Comparison of ENCODE assay signal across 8 cellular contexts in genomic region chr5:35617435-35618296, GRCh38. TPM values are rescaled to one million over a fixed set of nuclear protein-coding genes. Genes with fewer than 3 reads are reported as not detected.
DNase-seq lines count a peak whose midpoint lies in the region; ATAC-seq and TF ChIP-seq lines count a peak whose summit lies in the region.

A gene with protein sequence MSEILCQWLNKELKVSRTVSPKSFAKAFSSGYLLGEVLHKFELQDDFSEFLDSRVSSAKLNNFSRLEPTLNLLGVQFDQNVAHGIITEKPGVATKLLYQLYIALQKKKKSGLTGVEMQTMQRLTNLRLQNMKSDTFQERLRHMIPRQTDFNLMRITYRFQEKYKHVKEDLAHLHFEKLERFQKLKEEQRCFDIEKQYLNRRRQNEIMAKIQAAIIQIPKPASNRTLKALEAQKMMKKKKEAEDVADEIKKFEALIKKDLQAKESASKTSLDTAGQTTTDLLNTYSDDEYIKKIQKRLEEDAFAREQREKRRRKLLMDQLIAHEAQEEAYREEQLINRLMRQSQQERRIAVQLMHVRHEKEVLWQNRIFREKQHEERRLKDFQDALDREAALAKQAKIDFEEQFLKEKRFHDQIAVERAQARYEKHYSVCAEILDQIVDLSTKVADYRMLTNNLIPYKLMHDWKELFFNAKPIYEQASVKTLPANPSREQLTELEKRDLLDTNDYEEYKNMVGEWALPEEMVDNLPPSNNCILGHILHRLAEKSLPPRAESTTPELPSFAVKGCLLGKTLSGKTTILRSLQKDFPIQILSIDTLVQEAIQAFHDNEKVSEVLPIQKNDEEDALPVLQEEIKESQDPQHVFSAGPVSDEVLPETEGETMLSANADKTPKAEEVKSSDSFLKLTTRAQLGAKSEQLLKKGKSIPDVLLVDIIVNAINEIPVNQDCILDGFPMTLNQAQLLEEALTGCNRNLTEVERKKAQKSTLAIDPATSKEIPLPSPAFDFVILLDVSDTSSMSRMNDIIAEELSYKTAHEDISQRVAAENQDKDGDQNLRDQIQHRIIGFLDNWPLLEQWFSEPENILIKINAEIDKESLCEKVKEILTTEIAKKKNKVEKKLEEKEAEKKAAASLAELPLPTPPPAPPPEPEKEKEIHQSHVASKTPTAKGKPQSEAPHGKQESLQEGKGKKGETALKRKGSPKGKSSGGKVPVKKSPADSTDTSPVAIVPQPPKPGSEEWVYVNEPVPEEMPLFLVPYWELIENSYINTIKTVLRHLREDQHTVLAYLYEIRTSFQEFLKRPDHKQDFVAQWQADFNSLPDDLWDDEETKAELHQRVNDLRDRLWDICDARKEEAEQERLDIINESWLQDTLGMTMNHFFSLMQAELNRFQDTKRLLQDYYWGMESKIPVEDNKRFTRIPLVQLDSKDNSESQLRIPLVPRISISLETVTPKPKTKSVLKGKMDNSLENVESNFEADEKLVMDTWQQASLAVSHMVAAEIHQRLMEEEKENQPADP (N-terminal part only) (plus strand): TSS chr5:35617863. CDS start chr5:35617998, 135 bp downstream.

- H3K27me3 Mint-ChIP-seq in activated CD4-positive, alpha-beta T cell treated with anti-CD3 and anti-CD28 coated beads, Interleukin-2, amount 10 ng/mL, durations not matched to agents 24 days and 14 days, result no peaks in the 10 kb centered on the region
- no peaks in the 10 kb centered on the region for H3K27me3 Mint-ChIP-seq in dendritic cell treated with granulocyte-macrophage colony-stimulating factor and Interleukin-4, amounts not matched to agents 40 ng/mL and 50 ng/mL, for 4 days

- TF ChIP-seq CTCF in GM12865 (IDR thresholded peaks at IDR 0.05; ENCODE audit: insufficient read depth, low read depth, low read length, missing control alignments), result peak; percentile 39

- H3K36me3 Mint-ChIP-seq in activated CD4-positive, alpha-beta T cell treated with anti-CD3 and anti-CD28 coated beads, Interleukin-2, amount 10 ng/mL, durations not matched to agents 24 days and 14 days (ENCODE audit: low read depth), result peaks cover 8% of the 10 kb centered on the region
- H3K36me3 Mint-ChIP-seq in dendritic cell treated with granulocyte-macrophage colony-stimulating factor and Interleukin-4, amounts not matched to agents 40 ng/mL and 50 ng/mL, for 4 days (ENCODE audit: low read depth), result peaks cover 6% of the 10 kb centered on the region

- H3K4me3 ChIP-seq in GM12865 (ENCODE audit: low read depth, low read length), result peak within 1 kb of the TSS; percentile 45

- H3K9me3 Mint-ChIP-seq in activated CD4-positive, alpha-beta T cell treated with anti-CD3 and anti-CD28 coated beads, Interleukin-2, amount 10 ng/mL, durations not matched to agents 24 days and 14 days, result peaks cover 18% of the 10 kb centered on the region
- H3K9me3 Mint-ChIP-seq in dendritic cell treated with granulocyte-macrophage colony-stimulating factor and Interleukin-4, amounts not matched to agents 40 ng/mL and 50 ng/mL, for 4 days, result peaks cover 29% of the 10 kb centered on the region

- DNase-seq in GM12865 (ENCODE audit: low read depth) (peak; percentile 65), NCI-H2196 (lab: John Stamatoyannopoulos, UW; ENCODE audit: unreplicated experiment) (peak; percentile 55), left kidney (ENCODE audit: low read depth, low spot score) (peak; percentile 97)
- peak; percentile 93 for DNase-seq in activated CD4-positive, alpha-beta T cell treated with anti-CD3 and anti-CD28 coated beads, Interleukin-2, amount 10 ng/mL, durations not matched to agents 24 days and 14 days
- DNase-seq in stimulated activated CD4-positive, alpha-beta T cell treated with anti-CD3 and anti-CD28 coated beads, Interleukin-1b, Interleukin-23, amount 100 ng/mL, for 4 hours (ENCODE audit: low read depth in 2 of 2), result peak; percentile 59 to 64

- H3K4me3 Mint-ChIP-seq in activated CD4-positive, alpha-beta T cell treated with anti-CD3 and anti-CD28 coated beads, Interleukin-2, amount 10 ng/mL, durations not matched to agents 24 days and 14 days, result peak within 1 kb of the TSS; percentile 87
- peak within 1 kb of the TSS; percentile 89 for H3K4me3 Mint-ChIP-seq in dendritic cell treated with granulocyte-macrophage colony-stimulating factor and Interleukin-4, amounts not matched to agents 40 ng/mL and 50 ng/mL, for 4 days

- H3K4me1 Mint-ChIP-seq in activated CD4-positive, alpha-beta T cell treated with anti-CD3 and anti-CD28 coated beads, Interleukin-2, amount 10 ng/mL, durations not matched to agents 24 days and 14 days, result peaks cover 23% of the 10 kb centered on the region
- peaks cover 29% of the 10 kb centered on the region for H3K4me1 Mint-ChIP-seq in dendritic cell treated with granulocyte-macrophage colony-stimulating factor and Interleukin-4, amounts not matched to agents 40 ng/mL and 50 ng/mL, for 4 days (ENCODE audit: low read depth)

- intact Hi-C loops in activated CD4-positive, alpha-beta T cell treated with anti-CD3 and anti-CD28 coated beads, Interleukin-2, amount 10 ng/mL, durations not matched to agents 24 days and 14 days (cut with micrococcal nuclease), result loop anchor here (1.0 to 10.0 kb wide), 6 partner anchors 55 to 1257 kb away; partner anchors contain the start of genes BRIX1, IL7R, NIPBL and RAD1
- intact Hi-C loops in dendritic cell treated with granulocyte-macrophage colony-stimulating factor and Interleukin-4, amounts not matched to agents 40 ng/mL and 50 ng/mL, for 4 days (cut with micrococcal nuclease), result loop anchor here (1.0 kb wide), 1 partner anchor 309 kb away; no protein-coding TSS in a partner anchor

- peak within 1 kb of the TSS; percentile 89 for H3K27ac Mint-ChIP-seq in activated CD4-positive, alpha-beta T cell treated with anti-CD3 and anti-CD28 coated beads, Interleukin-2, amount 10 ng/mL, durations not matched to agents 24 days and 14 days
- peak within 1 kb of the TSS; percentile 76 for H3K27ac Mint-ChIP-seq in dendritic cell treated with granulocyte-macrophage colony-stimulating factor and Interleukin-4, amounts not matched to agents 40 ng/mL and 50 ng/mL, for 4 days

- ATAC-seq in HG02852 (IDR thresholded peaks at IDR 0.05; ENCODE audit: unreplicated experiment) (peak; percentile 77), HG02840 (IDR thresholded peaks at IDR 0.05; ENCODE audit: low FRiP score, unreplicated experiment) (no peak)

RNA-seq across cellular contexts. Expression of the gene that starts here (rescaled TPM):
- total RNA-seq in activated CD4-positive, alpha-beta T cell treated with anti-CD3 and anti-CD28 coated beads, Interleukin-2, amount 10 ng/mL, durations not matched to agents 24 days and 14 days, result 5.5 and 5.8 TPM in 2 replicates
